In genomic region chr2:40394030-40394429, GRCh38 we compare ENCODE assay signal across 17 cellular contexts. TPM values are rescaled to one million over a fixed set of nuclear protein-coding genes. Genes with fewer than 3 reads are reported as not detected.
"Had no signal": no experiment of that assay in that cellular context is flagged by ENCODE, and none has a peak within 500 bp of the region (broad histone marks: within the 10 kb centered on the region; RNA-seq: fewer than 3 reads in every experiment).

No MANE protein-coding gene starts in this region.

- H3K36me3 Mint-ChIP-seq: naive thymus-derived CD4-positive, alpha-beta T cell had no signal

- H3K9me3 ChIP-seq: heart right ventricle, suprapubic skin, upper lobe of left lung had no signal

- H3K4me3 Mint-ChIP-seq: activated CD4-positive, alpha-beta memory T cell treated with anti-CD3 and anti-CD28 coated beads, Interleukin-2, amount 10 ng/mL, durations not matched to agents 7 days and 5 days; activated CD4-positive, alpha-beta T cell treated with anti-CD3 and anti-CD28 coated beads for 36 hours; naive thymus-derived CD4-positive, alpha-beta T cell had no signal

- FAIRE-seq: bronchial epithelial cell, colon, frontal cortex had no signal

- H3K36me3 ChIP-seq: heart right ventricle, suprapubic skin, upper lobe of left lung, WERI-Rb-1 had no signal

- H3K9me3 Mint-ChIP-seq: activated CD4-positive, alpha-beta memory T cell treated with anti-CD3 and anti-CD28 coated beads, Interleukin-2, amount 10 ng/mL, durations not matched to agents 7 days and 5 days; naive thymus-derived CD4-positive, alpha-beta T cell had no signal

- H3K27me3 ChIP-seq: heart right ventricle, suprapubic skin, upper lobe of left lung had no signal

- H3K27ac Mint-ChIP-seq: activated CD4-positive, alpha-beta memory T cell treated with anti-CD3 and anti-CD28 coated beads, Interleukin-2, amount 10 ng/mL, durations not matched to agents 7 days and 5 days; activated CD4-positive, alpha-beta T cell treated with anti-CD3 and anti-CD28 coated beads for 36 hours; naive thymus-derived CD4-positive, alpha-beta T cell had no signal

- ATAC-seq: activated CD4-positive, alpha-beta T cell treated with anti-CD3 and anti-CD28 coated beads for 36 hours had no signal

- H3K4me1 Mint-ChIP-seq: activated CD4-positive, alpha-beta memory T cell treated with anti-CD3 and anti-CD28 coated beads, Interleukin-2, amount 10 ng/mL, durations not matched to agents 7 days and 5 days; activated CD4-positive, alpha-beta T cell treated with anti-CD3 and anti-CD28 coated beads for 36 hours; naive thymus-derived CD4-positive, alpha-beta T cell had no signal

- H3K4me3 ChIP-seq: heart right ventricle, suprapubic skin, upper lobe of left lung had no signal

- DNase-seq: activated CD4-positive, alpha-beta memory T cell treated with anti-CD3 and anti-CD28 coated beads, Interleukin-2, amount 10 ng/mL, durations not matched to agents 7 days and 5 days; activated CD4-positive, alpha-beta T cell treated with anti-CD3 and anti-CD28 coated beads for 36 hours; activated CD8-positive, alpha-beta memory T cell treated with anti-CD3 and anti-CD28 coated beads, Interleukin-2, amount 50 U/mL, for 48 hours; activated naive CD4-positive, alpha-beta T cell; aorta; effector CD4-positive, alpha-beta T cell; heart right ventricle; naive thymus-derived CD4-positive, alpha-beta T cell; posterior cingulate gyrus; stimulated activated naive CD4-positive, alpha-beta T cell treated with Interleukin-2 at 50 U/mL for 16 hours; T-helper 1 cell; WERI-Rb-1 had no signal

- H3K27ac ChIP-seq: suprapubic skin, WERI-Rb-1 had no signal

- H3K27me3 Mint-ChIP-seq: activated CD4-positive, alpha-beta memory T cell treated with anti-CD3 and anti-CD28 coated beads, Interleukin-2, amount 10 ng/mL, durations not matched to agents 7 days and 5 days; activated CD4-positive, alpha-beta T cell treated with anti-CD3 and anti-CD28 coated beads for 36 hours; naive thymus-derived CD4-positive, alpha-beta T cell had no signal

- H3K4me1 ChIP-seq: suprapubic skin had no signal

RNA-seq across cellular contexts. Expression of gene SLC8A1, which starts 57.9 kb away (rescaled TPM):
- polyA plus RNA-seq: naive thymus-derived CD4-positive, alpha-beta T cell had no signal
